ENCODE assay signal across 11 cellular contexts in genomic region chr14:49193365-49194050, GRCh38.
A peak's percentile ranks its signal among the peaks of the same experiment; 100 is the strongest.
DNase-seq lines count a peak whose midpoint lies in the region; ATAC-seq and TF ChIP-seq lines count a peak whose summit lies in the region.
"Had no signal": no experiment of that assay in that cellular context is flagged by ENCODE, and none has a peak within 500 bp of the region (broad histone marks: within the 10 kb centered on the region; RNA-seq: fewer than 3 reads in every experiment).

No MANE protein-coding gene starts in this region.

- H3K9me3 ChIP-seq in MM.1S (replicated peaks; ENCODE audit: insufficient read depth, low read length), result no peaks in the 10 kb centered on the region
- H3K9me3 ChIP-seq: pancreas had no signal

- no peaks in the 10 kb centered on the region for H3K27me3 ChIP-seq in MM.1S (replicated peaks; ENCODE audit: insufficient read depth, low read length)
- H3K27me3 ChIP-seq: pancreas had no signal

- H2AFZ ChIP-seq in MM.1S (ENCODE audit: low read length), result peak overlapping the region; percentile 42; the same call in 1 of the 2 replicates

- no peaks in the 10 kb centered on the region for H3K79me2 ChIP-seq in MM.1S (ENCODE audit: low read length)

- in situ Hi-C loops in KBM-7 (cut with MboI; ENCODE audit: low pct_unique_long_range_greater_than_20kb, low sequenced_read_pairs), result no loop called here

- peaks cover 10% of the 10 kb centered on the region for H3F3A ChIP-seq in MM.1S (ENCODE audit: insufficient read depth, low read length)

- TF ChIP-seq CTCF in GM12865 (IDR thresholded peaks at IDR 0.05; ENCODE audit: insufficient read depth, low read depth, low read length, missing control alignments), result no peak
- no peak for TF ChIP-seq CTCF in MM.1S (IDR thresholded peaks at IDR 0.05; ENCODE audit: low read length)

- DNase-seq in GM12865 (ENCODE audit: low read depth), result peak; percentile 48
- DNase-seq in MM.1S, result peak; percentile 81
- no peak for DNase-seq in KBM-7
- DNase-seq in islet precursor cell, result no peak
- DNase-seq in activated CD4-positive, alpha-beta T cell treated with anti-CD3 and anti-CD28 coated beads, Interleukin-2, amount 50 U/mL, for 4 hours, result no peak
- DNase-seq in amniotic stem cell (lab: John Stamatoyannopoulos, UW), result no peak
- DNase-seq: activated naive CD4-positive, alpha-beta T cell treated with Interleukin-2 at 50 U/mL for 16 hours; NCI-H526; pancreas had no signal

- H3K4me2 ChIP-seq in MM.1S (ENCODE audit: low read depth, low read length), result peak overlapping the region; percentile 45

- no peaks in the 10 kb centered on the region for H3K9me2 ChIP-seq in MM.1S (replicated peaks; ENCODE audit: insufficient read depth, low read length)

- H4K20me1 ChIP-seq in MM.1S (ENCODE audit: insufficient read depth, low read length), result no peaks in the 10 kb centered on the region

- peak overlapping the region; percentile 31; the same call in 1 of the 2 replicates for H3K9ac ChIP-seq in MM.1S (ENCODE audit: low read length)

- H3K4me3 ChIP-seq in GM12865 (ENCODE audit: low read depth, low read length) (no peak overlapping the region), MM.1S (ENCODE audit: low read length) (0 out of 2 replicates have a peak overlapping the region, but pooled peaks have one; percentile 15)
- H3K4me3 ChIP-seq: pancreas had no signal

- ATAC-seq in GM19438 (IDR thresholded peaks at IDR 0.05; ENCODE audit: low read depth, unreplicated experiment), result peak; percentile 99
- peak; percentile 99 for ATAC-seq in HG02938 (IDR thresholded peaks at IDR 0.05; ENCODE audit: unreplicated experiment)

- peaks cover 17% of the 10 kb centered on the region for H3K4me1 ChIP-seq in MM.1S (ENCODE audit: low read length)
- H3K4me1 ChIP-seq: pancreas had no signal

- peak overlapping the region; percentile 88 for H3K27ac ChIP-seq in MM.1S (ENCODE audit: low read length)
- H3K27ac ChIP-seq: pancreas had no signal

- H3K36me3 ChIP-seq in MM.1S (replicated peaks; ENCODE audit: insufficient read depth, low read length), result no peaks in the 10 kb centered on the region
- H3K36me3 ChIP-seq: pancreas had no signal

Comparison
In these comparisons a context has a peak if more than half of its experiments do, and no peak if none do; other contexts are left out.
1. DNase-seq: peak in GM12865 (single experiment) and MM.1S (single experiment); none in KBM-7 (single experiment), islet precursor cell (single experiment), activated CD4-positive, alpha-beta T cell treated with anti-CD3 and anti-CD28 coated beads, Interleukin-2, amount 50 U/mL, for 4 hours (0 of 2) and amniotic stem cell (single experiment).